1 cellular context compared by ENCODE assay signal in the genomic region with DNA sequence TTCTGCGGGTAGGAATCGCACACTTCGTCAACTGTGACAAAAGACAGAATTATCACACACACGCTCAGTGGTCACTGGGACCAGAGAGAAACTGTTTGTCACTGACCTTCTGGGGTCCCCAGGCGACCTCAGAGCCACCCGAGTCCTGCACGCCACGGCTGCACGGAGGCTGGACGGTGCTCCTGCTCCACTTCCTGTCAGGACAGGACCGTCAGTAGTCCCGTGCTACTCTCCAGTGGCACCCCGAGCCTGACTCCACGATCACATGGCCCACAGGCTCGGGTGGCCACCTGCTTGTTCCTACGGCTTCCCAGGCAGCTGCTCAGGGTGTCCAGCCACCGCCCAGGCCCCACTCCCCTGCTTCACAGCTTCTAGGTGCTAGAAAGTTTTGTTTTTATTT.
TF ChIP-seq lines count a peak whose summit lies in the region.

No MANE protein-coding gene starts in this region.

TF ChIP-seq in SK-N-SH, 30 proteins besides CTCF, POLR2A, EP300 and RAD21 (continued from another document):
- TF ChIP-seq, protein P1, sequence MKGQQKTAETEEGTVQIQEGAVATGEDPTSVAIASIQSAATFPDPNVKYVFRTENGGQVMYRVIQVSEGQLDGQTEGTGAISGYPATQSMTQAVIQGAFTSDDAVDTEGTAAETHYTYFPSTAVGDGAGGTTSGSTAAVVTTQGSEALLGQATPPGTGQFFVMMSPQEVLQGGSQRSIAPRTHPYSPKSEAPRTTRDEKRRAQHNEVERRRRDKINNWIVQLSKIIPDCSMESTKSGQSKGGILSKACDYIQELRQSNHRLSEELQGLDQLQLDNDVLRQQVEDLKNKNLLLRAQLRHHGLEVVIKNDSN (IDR thresholded peaks at IDR 0.05; ENCODE audit: borderline replicate concordance, low read depth) = no peak
- TF ChIP-seq RCOR1 (IDR thresholded peaks at IDR 0.05; ENCODE audit: low read length) (no peak), RXRA (IDR thresholded peaks at IDR 0.05; ENCODE audit: borderline replicate concordance, low read depth) (no peak)
